In the genomic region with DNA sequence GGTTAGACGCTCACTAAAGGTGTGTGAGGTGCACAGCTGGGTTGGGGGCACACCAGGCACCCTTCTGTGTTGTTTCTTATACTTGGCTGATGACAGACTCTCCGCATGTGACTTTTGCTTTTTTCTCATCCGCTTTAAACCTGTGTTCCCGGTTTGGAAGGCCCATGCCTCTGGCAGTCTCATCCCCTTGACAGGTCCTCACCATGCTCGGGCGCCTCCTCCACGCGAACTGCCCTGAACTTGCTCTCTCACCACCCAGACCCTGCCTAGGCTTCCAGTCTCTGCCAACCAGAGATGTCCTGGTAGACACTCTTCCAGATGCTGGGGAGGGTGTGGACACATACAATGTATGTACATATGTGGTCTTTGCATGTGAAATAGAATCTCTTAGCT, we compare ENCODE assay signal across 11 cellular contexts.
DNase-seq lines count a peak whose midpoint lies in the region; ATAC-seq, FAIRE-seq and TF ChIP-seq lines count a peak whose summit lies in the region.
"Had no signal": no experiment of that assay in that cellular context is flagged by ENCODE, and none has a peak within 500 bp of the region (broad histone marks: within the 10 kb centered on the region; RNA-seq: fewer than 3 reads in every experiment).

No MANE protein-coding gene starts in this region.

- no peak for FAIRE-seq in bronchial epithelial cell (lab: Jason Lieb, UNC)
- FAIRE-seq: TTC549 had no signal

- H3K4me1 ChIP-seq in CD8-positive, alpha-beta memory T cell (ENCODE audit: insufficient read depth, low read length) = peaks cover 81% of the 10 kb centered on the region

- peak overlapping the region in 4 of 7 donors; percentile 2 to 58 (median 18) for H3K4me3 Mint-ChIP-seq in CD8-positive, alpha-beta memory T cell
- H3K4me3 Mint-ChIP-seq in nephron progenitor cell = peak overlapping the region; percentile 28

- no peaks in the 10 kb centered on the region for H3K36me3 ChIP-seq in CD8-positive, alpha-beta memory T cell (ENCODE audit: insufficient read depth, low read length)
- no peaks in the 10 kb centered on the region for H3K36me3 ChIP-seq in bronchial epithelial cell (ENCODE audit: control insufficient read depth, insufficient read depth, low read length)

- H3K27ac Mint-ChIP-seq in CD8-positive, alpha-beta memory T cell = peak overlapping the region in 7 of 8 donors; percentile 88 to 98 (median 92)
- peak overlapping the region; percentile 95 for H3K27ac Mint-ChIP-seq in nephron progenitor cell

- peaks cover 77 to 93% (median 88%) of the 10 kb centered on the region in 3 donors for H3K4me1 Mint-ChIP-seq in CD8-positive, alpha-beta memory T cell
- peaks cover 78% of the 10 kb centered on the region for H3K4me1 Mint-ChIP-seq in nephron progenitor cell

- H3K9me3 Mint-ChIP-seq in CD8-positive, alpha-beta memory T cell = no peaks in the 10 kb centered on the region
- H3K9me3 Mint-ChIP-seq in nephron progenitor cell = no peaks in the 10 kb centered on the region

- peaks cover 0 to 5% (median 0%) of the 10 kb centered on the region in 3 donors for H3K36me3 Mint-ChIP-seq in CD8-positive, alpha-beta memory T cell
- H3K36me3 Mint-ChIP-seq in nephron progenitor cell (ENCODE audit: low read depth) = no peaks in the 10 kb centered on the region

- no peak overlapping the region for H3K4me3 ChIP-seq in CD8-positive, alpha-beta memory T cell (ENCODE audit: low read length)
- H3K4me3 ChIP-seq in bronchial epithelial cell (ENCODE audit: low read depth, low read length) (no peak overlapping the region), foreskin fibroblast (ENCODE audit: low read depth in 1 of 2, low read length in 2 of 2) (no peak overlapping the region)
- H3K4me3 ChIP-seq: tibial nerve had no signal

- no peaks in the 10 kb centered on the region for H3K27me3 ChIP-seq in CD8-positive, alpha-beta memory T cell (ENCODE audit: insufficient read depth, low read length, poor library complexity, severe bottlenecking)
- no peaks in the 10 kb centered on the region for H3K27me3 ChIP-seq in bronchial epithelial cell (ENCODE audit: control insufficient read depth, insufficient read depth, low read length)
- H3K27me3 ChIP-seq: tibial nerve had no signal

- POLR2A ChIA-PET in CD8-positive, alpha-beta memory T cell (lab: Charles Lee) = interaction anchor here (1.1 kb wide), 1 partner anchor 11 kb away, joined by 4 read pairs; no protein-coding TSS in a partner anchor

- no peaks in the 10 kb centered on the region for H3K27me3 Mint-ChIP-seq in CD8-positive, alpha-beta memory T cell
- H3K27me3 Mint-ChIP-seq in nephron progenitor cell (ENCODE audit: low read depth, poor library complexity) = peaks cover 3% of the 10 kb centered on the region

- no peak for DNase-seq in CD8-positive, alpha-beta memory T cell
- peak; percentile 22 for DNase-seq in NCI-H2029 (lab: John Stamatoyannopoulos, UW)
- DNase-seq in bronchial epithelial cell (ENCODE audit: low read depth) = peak; percentile 49
- DNase-seq in nephron progenitor cell = no peak
- no peak for DNase-seq in foreskin fibroblast
- DNase-seq in HuH-7 (ENCODE audit: low spot score) = no peak
- DNase-seq: DMS79, head of caudate nucleus had no signal

- ATAC-seq in GM18861 (IDR thresholded peaks at IDR 0.05; ENCODE audit: unreplicated experiment) = no peak

- H3K27ac ChIP-seq in CD8-positive, alpha-beta memory T cell (ENCODE audit: low read depth, low read length) = no peak overlapping the region

- CTCF ChIA-PET in CD8-positive, alpha-beta memory T cell (lab: Charles Lee) = interaction anchor here (3.8 to 10.3 kb wide), 2 partner anchors 13 to 21 kb away, joined by 23 to 164 read pairs; no protein-coding TSS in a partner anchor

- TF ChIP-seq CTCF in bronchial epithelial cell (IDR thresholded peaks at IDR 0.05; ENCODE audit: insufficient read depth, low read length, severe bottlenecking) (no peak), nephron progenitor cell (IDR thresholded peaks at IDR 0.05) (no peak), foreskin fibroblast (IDR thresholded peaks at IDR 0.05; ENCODE audit: low read depth, low read length) (no peak)

- no peaks in the 10 kb centered on the region for H3K9me3 ChIP-seq in CD8-positive, alpha-beta memory T cell (ENCODE audit: low read length)
- H3K9me3 ChIP-seq: tibial nerve had no signal

Comparison
In these comparisons a context has a peak if more than half of its experiments do, and no peak if none do; other contexts are left out.
1. DNase-seq: peak in NCI-H2029 (single experiment) and bronchial epithelial cell (single experiment); none in CD8-positive, alpha-beta memory T cell (0 of 5), nephron progenitor cell (single experiment), foreskin fibroblast (0 of 2) and HuH-7 (single experiment).